Comparison of ENCODE assay signal across 25 cellular contexts in the genomic region with DNA sequence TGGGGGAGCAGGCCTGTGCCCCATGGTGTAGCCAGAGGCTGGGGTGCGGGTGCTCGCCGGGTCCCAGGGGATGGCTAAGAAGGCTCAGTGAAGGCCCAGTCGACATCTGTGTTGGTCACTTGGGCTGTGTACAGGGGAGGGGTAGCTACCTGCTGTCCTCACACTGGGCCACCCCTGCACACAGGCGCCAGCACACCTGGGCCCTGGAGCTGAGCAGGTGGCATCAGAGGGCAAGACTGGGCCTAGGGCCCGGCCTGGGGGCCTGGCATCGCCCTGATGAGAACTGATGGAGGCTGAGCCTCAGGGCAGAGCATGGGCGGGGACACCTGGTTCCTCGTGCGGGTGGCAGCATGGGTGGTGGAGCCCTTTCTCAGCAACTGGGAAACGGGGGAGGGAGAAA. TPM values are rescaled to one million over a fixed set of nuclear protein-coding genes. Genes with fewer than 3 reads are reported as not detected.
"Had no signal": no experiment of that assay in that cellular context is flagged by ENCODE, and none has a peak within 500 bp of the region (broad histone marks: within the 10 kb centered on the region; RNA-seq: fewer than 3 reads in every experiment).

No MANE protein-coding gene starts in this region.

- H3K36me3 Mint-ChIP-seq: WTC11 had no signal

- H3K4me3 Mint-ChIP-seq: activated CD8-positive, alpha-beta T cell treated with anti-CD3 and anti-CD28 coated beads, Interleukin-2, amount 10 ng/mL, durations not matched to agents 7 days and 5 days; T-helper 17 cell; WTC11 had no signal

- H3K27me3 ChIP-seq: SJSA1 had no signal

- H3K4me3 ChIP-seq: SJSA1 had no signal

- H3K4me1 ChIP-seq: SJSA1 had no signal

- H3K36me3 ChIP-seq: SJSA1 had no signal

- ATAC-seq: activated CD8-positive, alpha-beta T cell treated with anti-CD3 and anti-CD28 coated beads, Interleukin-2, amount 10 ng/mL, durations not matched to agents 7 days and 5 days; SK-N-SH treated with all-trans-retinoic acid at 6 μM for 48 hours; T-helper 17 cell; WTC11 had no signal

- H3K9me3 Mint-ChIP-seq: WTC11 had no signal

- H3K27me3 Mint-ChIP-seq: T-helper 17 cell had no signal

- DNase-seq: activated CD4-positive, alpha-beta T cell treated with anti-CD3 and anti-CD28 coated beads for 48 hours; activated CD4-positive, alpha-beta T cell treated with anti-CD3 and anti-CD28 coated beads, Interleukin-2, amount 50 U/mL, for 4 hours; activated CD4-positive, CD25-positive, alpha-beta regulatory T cell treated with anti-CD3 and anti-CD28 coated beads, Interleukin-2, amount 50 U/mL, for 72 hours; activated CD8-positive, alpha-beta memory T cell treated with anti-CD3 and anti-CD28 coated beads, Interleukin-2, amount 50 U/mL, for 48 hours; activated CD8-positive, alpha-beta T cell treated with anti-CD3 and anti-CD28 coated beads, Interleukin-2, amount 10 ng/mL, durations not matched to agents 7 days and 5 days; activated naive CD4-positive, alpha-beta T cell treated with anti-CD3 and anti-CD28 coated beads, Interleukin-2, amount 50 U/mL, for 16 hours; activated T-cell treated with anti-CD3 and anti-CD28 coated beads, Interleukin-2, amount 50 U/mL, for 1 hour; central memory CD4-positive, alpha-beta T cell; Karpas-422; MM.1S; NCI-H1105; NCI-H1436; NCI-H1694 treated with DMSO at 0.1 percent for 48 hours; NCI-H2081; NCI-H510A treated with DMSO at 0.1 percent for 48 hours; NCI-H69; NK-92 treated with Interleukin-12 subunit alpha and Interleukin-12 subunit beta, amount 100 ng/mL, for 24 hours; OCI-M1; SHP77; T-helper 17 cell; T-helper 9 cell had no signal

- H3K27ac ChIP-seq: SJSA1 had no signal

- H3K27ac Mint-ChIP-seq: activated CD8-positive, alpha-beta T cell treated with anti-CD3 and anti-CD28 coated beads, Interleukin-2, amount 10 ng/mL, durations not matched to agents 7 days and 5 days; T-helper 17 cell; WTC11 had no signal

- H3K9me3 ChIP-seq: SJSA1 had no signal

RNA-seq across cellular contexts. Expression of a gene that starts 0.9 kb away (rescaled TPM):
- total RNA-seq: activated CD8-positive, alpha-beta T cell treated with anti-CD3 and anti-CD28 coated beads, Interleukin-2, amount 10 ng/mL, durations not matched to agents 7 days and 5 days; bronchial epithelial cell; SJSA1; T-helper 17 cell had no signal

RNA-seq across cellular contexts. Expression of a gene that starts 11.0 kb away (rescaled TPM):
- total RNA-seq: activated CD8-positive, alpha-beta T cell treated with anti-CD3 and anti-CD28 coated beads, Interleukin-2, amount 10 ng/mL, durations not matched to agents 7 days and 5 days; bronchial epithelial cell; SJSA1; T-helper 17 cell had no signal
